In the genomic region with DNA sequence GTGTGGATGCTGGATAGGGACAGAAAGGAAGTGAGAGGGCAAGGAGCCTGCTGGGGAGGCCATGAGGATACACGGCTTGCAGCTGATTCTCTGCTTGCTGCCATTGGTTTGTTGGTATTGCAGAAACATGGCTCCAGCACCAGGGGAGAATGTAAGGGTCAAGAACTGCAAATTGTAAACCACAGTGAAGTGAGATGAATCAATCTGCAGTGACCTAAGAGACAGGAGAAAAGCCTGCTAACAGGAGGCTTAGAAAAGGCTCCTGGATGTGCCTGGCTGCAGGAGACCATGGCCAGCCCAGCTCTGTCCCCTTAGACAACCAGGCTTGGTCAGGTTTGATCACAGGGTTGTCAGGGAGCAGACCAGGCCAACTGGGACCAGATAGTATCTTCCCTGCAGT, we compare ENCODE assay signal across 20 cellular contexts.
DNase-seq lines count a peak whose midpoint lies in the region; ATAC-seq, FAIRE-seq and TF ChIP-seq lines count a peak whose summit lies in the region.
"Had no signal": no experiment of that assay in that cellular context is flagged by ENCODE, and none has a peak within 500 bp of the region (broad histone marks: within the 10 kb centered on the region; RNA-seq: fewer than 3 reads in every experiment).

No MANE protein-coding gene starts in this region.

- H3K36me3 ChIP-seq in IMR-90 (ENCODE audit: control insufficient read depth, insufficient read depth, low read length) (no peaks in the 10 kb centered on the region), bronchial epithelial cell (ENCODE audit: control insufficient read depth, insufficient read depth, low read length) (no peaks in the 10 kb centered on the region)

- H3K9me1 ChIP-seq in IMR-90 (ENCODE audit: insufficient read depth, low read length) = peaks cover 5% of the 10 kb centered on the region; the same call in 1 of the 2 replicates

- no TSS peak for BruUV-seq in IMR-90 (replicated peaks; lab: Mats Ljungman, UMichigan)

- no peaks in the 10 kb centered on the region for H3K36me3 Mint-ChIP-seq in nephron progenitor cell (ENCODE audit: low read depth)
- no peaks in the 10 kb centered on the region for H3K36me3 Mint-ChIP-seq in endothelial cell (ENCODE audit: low read depth, unreplicated experiment)
- H3K36me3 Mint-ChIP-seq: CD4-positive, alpha-beta memory T cell had no signal

- CTCF ChIA-PET in IMR-90 (lab: Yijun Ruan, JAX) = no interaction called here

- peak overlapping the region; percentile 68 for H2AFZ ChIP-seq in IMR-90 (replicated peaks; ENCODE audit: low read length, poor library complexity)
- H2AFZ ChIP-seq: GM23338 had no signal

- H4K91ac ChIP-seq in IMR-90 (ENCODE audit: insufficient read depth, low read depth, low read length) = peak overlapping the region; percentile 23

- H3K4me1 Mint-ChIP-seq in nephron progenitor cell = peaks cover 50% of the 10 kb centered on the region
- peaks cover 16% of the 10 kb centered on the region for H3K4me1 Mint-ChIP-seq in endothelial cell (ENCODE audit: unreplicated experiment)
- H3K4me1 Mint-ChIP-seq: CD4-positive, alpha-beta memory T cell had no signal

- peak overlapping the region; percentile 81 for H3K23ac ChIP-seq in IMR-90 (ENCODE audit: low read depth, low read length)

- peak overlapping the region; percentile 2 for H3K14ac ChIP-seq in IMR-90 (replicated peaks; ENCODE audit: low read depth, low read length)

- H3K18ac ChIP-seq in IMR-90 (ENCODE audit: low read depth, low read length) = no peak overlapping the region

- H3K9me3 ChIP-seq in IMR-90 (ENCODE audit: control insufficient read depth, insufficient read depth, low read length) = no peaks in the 10 kb centered on the region
- no peaks in the 10 kb centered on the region for H3K9me3 ChIP-seq in right cardiac atrium (ENCODE audit: control insufficient read depth, low read length)

- FAIRE-seq in bronchial epithelial cell (lab: Jason Lieb, UNC) = peak; percentile 62
- FAIRE-seq: GM12878, GM18507 had no signal

- H2BK120ac ChIP-seq in IMR-90 (ENCODE audit: low read depth, low read length) = peak overlapping the region; percentile 71

- no peak overlapping the region for H3K4me2 ChIP-seq in IMR-90 (ENCODE audit: low read depth, low read length)
- H3K4me2 ChIP-seq: GM23338 had no signal

- no peak overlapping the region for H2BK15ac ChIP-seq in IMR-90 (ENCODE audit: low read depth, low read length)

- DNase-seq in IMR-90 (peak; percentile 22), bronchial epithelial cell (ENCODE audit: low read depth) (no peak), nephron progenitor cell (no peak), EL (no peak), right cardiac atrium (no peak), GM19240 (ENCODE audit: insufficient read length, low spot score) (no peak), endothelial cell (ENCODE audit: low spot score) (no peak)
- DNase-seq: C1 segment of cervical spinal cord; Calu3; CD4-positive, alpha-beta memory T cell; COR-L47; DMS53; DND-41; GDM1; H9; HFFc6 had no signal

- H3K4me3 ChIP-seq in IMR-90 (ENCODE audit: insufficient read depth, low read depth, low read length) (no peak overlapping the region), bronchial epithelial cell (ENCODE audit: low read depth, low read length) (no peak overlapping the region), right cardiac atrium (ENCODE audit: low read length) (no peak overlapping the region)
- H3K4me3 ChIP-seq: GM12878, GM23338 had no signal

- no peak overlapping the region for H3K9ac ChIP-seq in IMR-90 (ENCODE audit: low read depth, low read length)

- H3K27ac Mint-ChIP-seq in nephron progenitor cell = peak overlapping the region; percentile 38
- H3K27ac Mint-ChIP-seq in endothelial cell (ENCODE audit: unreplicated experiment) = no peak overlapping the region
- H3K27ac Mint-ChIP-seq: CD4-positive, alpha-beta memory T cell; GM23338; H9; HFFc6 had no signal

- H2AK9ac ChIP-seq in IMR-90 (replicated peaks; ENCODE audit: low read depth, low read length, poor library complexity) = peak overlapping the region; percentile 35

- no peak overlapping the region for H3K56ac ChIP-seq in IMR-90 (ENCODE audit: extremely low read depth, insufficient read depth, low read length)

- H2BK5ac ChIP-seq in IMR-90 (ENCODE audit: low read depth, low read length, poor library complexity, severe bottlenecking) = no peak overlapping the region

- H3K27me3 Mint-ChIP-seq in nephron progenitor cell (ENCODE audit: low read depth, poor library complexity) (peaks cover 11% of the 10 kb centered on the region), endothelial cell (ENCODE audit: unreplicated experiment) (peaks cover 3% of the 10 kb centered on the region)
- H3K27me3 Mint-ChIP-seq: CD4-positive, alpha-beta memory T cell had no signal

- peak overlapping the region; percentile 5; the same call in 1 of the 2 replicates for H2BK20ac ChIP-seq in IMR-90 (ENCODE audit: low read depth, low read length)

- H4K20me1 ChIP-seq in IMR-90 (ENCODE audit: insufficient read depth, low read length) = no peaks in the 10 kb centered on the region

- peak overlapping the region; percentile 76 for H3K4ac ChIP-seq in IMR-90 (ENCODE audit: low read depth, low read length)

- no peak overlapping the region for H2AK5ac ChIP-seq in IMR-90 (ENCODE audit: low read depth, low read length)

- POLR2A ChIA-PET in IMR-90 (lab: Charles Lee; ENCODE audit: unreplicated experiment) = no interaction called here

- H3K4me3 Mint-ChIP-seq in nephron progenitor cell (no peak overlapping the region), endothelial cell (ENCODE audit: unreplicated experiment) (no peak overlapping the region)
- H3K4me3 Mint-ChIP-seq: CD4-positive, alpha-beta memory T cell; GM23338; H9; HFFc6 had no signal

- H3K9me3 Mint-ChIP-seq in nephron progenitor cell (no peaks in the 10 kb centered on the region), endothelial cell (ENCODE audit: unreplicated experiment) (no peaks in the 10 kb centered on the region)
- H3K9me3 Mint-ChIP-seq: GM23338 had no signal

- intact Hi-C loops in IMR-90 (cut with micrococcal nuclease) (no loop called here), right cardiac atrium (cut with DNase I) (no loop called here)

- dilution Hi-C loops in IMR-90 (cut with HindIII; ENCODE audit: low sequenced_read_pairs, unreplicated experiment) = no loop called here

- H4K5ac ChIP-seq in IMR-90 (ENCODE audit: low read depth, low read length) = no peak overlapping the region

- TF ChIP-seq RAD21 in IMR-90 (IDR thresholded peaks at IDR 0.05; ENCODE audit: low read length) = no peak

- peak overlapping the region in 1 of 2 experiments; percentile 64; a peak in 2 of 4 replicates for H4K8ac ChIP-seq in IMR-90 (ENCODE audit: low read depth in 2 of 2, low read length in 2 of 2)

- H3K4me1 ChIP-seq in IMR-90 (ENCODE audit: control insufficient read depth, insufficient read depth, low read length) = peaks cover 7% of the 10 kb centered on the region; the same call in 1 of the 2 replicates
- no peaks in the 10 kb centered on the region for H3K4me1 ChIP-seq in right cardiac atrium (ENCODE audit: control insufficient read depth, insufficient read depth, low read length)

- ATAC-seq in IMR-90 (ENCODE audit: low read depth) = peak; percentile 77
- ATAC-seq in right cardiac atrium = no peak
- ATAC-seq: GM12878, GM23338, HCT116 had no signal

- no peak for TF ChIP-seq POLR2A in IMR-90 (IDR thresholded peaks at IDR 0.05; ENCODE audit: low read depth, low read length)

- H3K27ac ChIP-seq in IMR-90 (ENCODE audit: insufficient read depth, low read length) (no peak overlapping the region), right cardiac atrium (ENCODE audit: low read length) (no peak overlapping the region)

- H3K27me3 ChIP-seq in IMR-90 (ENCODE audit: control insufficient read depth, insufficient read depth, low read length) (peaks cover 7% of the 10 kb centered on the region; the same call in 1 of the 2 replicates), bronchial epithelial cell (ENCODE audit: control insufficient read depth, insufficient read depth, low read length) (no peaks in the 10 kb centered on the region), right cardiac atrium (ENCODE audit: control insufficient read depth, insufficient read depth) (no peaks in the 10 kb centered on the region)

- in situ Hi-C loops in IMR-90 (cut with MboI; ENCODE audit: low sequenced_read_pairs) = no loop called here

- TF ChIP-seq CTCF in IMR-90 (conservative IDR thresholded peaks at IDR 0.05; ENCODE audit: low read depth, low read length) = no peak
- TF ChIP-seq CTCF in bronchial epithelial cell (IDR thresholded peaks at IDR 0.05; ENCODE audit: insufficient read depth, low read length, severe bottlenecking) = no peak
- TF ChIP-seq CTCF in nephron progenitor cell (IDR thresholded peaks at IDR 0.05) = no peak
- TF ChIP-seq CTCF in endothelial cell (IDR thresholded peaks at IDR 0.05; ENCODE audit: unreplicated experiment) = no peak

- H3K79me1 ChIP-seq in IMR-90 (ENCODE audit: low read depth in 1 of 2, low read length in 2 of 2) = no peaks in the 10 kb centered on the region

- no CpG with 5 or more reads among the region's 1 CpG for WGBS in IMR-90 (ENCODE audit: extremely low coverage in 2 of 2, insufficient read length in 1 of 2), 2 experiments
- 85% methylated on average over 1 of the region's 1 CpG for WGBS in right cardiac atrium

TF ChIP-seq in IMR-90, 13 proteins besides CTCF, POLR2A, EP300 and RAD21:
- TF ChIP-seq ELK1 (IDR thresholded peaks at IDR 0.05; ENCODE audit: borderline replicate concordance, low read depth, low read length) = no peak
- TF ChIP-seq NFE2L2 (IDR thresholded peaks at IDR 0.05; ENCODE audit: low read depth, low read length) = no peak
- no peak for TF ChIP-seq SMC3 (IDR thresholded peaks at IDR 0.05; ENCODE audit: low read depth, low read length)
- no peak for TF ChIP-seq MXI1 (IDR thresholded peaks at IDR 0.05; ENCODE audit: borderline replicate concordance, low read depth, low read length)
- TF ChIP-seq RCOR1 (IDR thresholded peaks at IDR 0.05; ENCODE audit: insufficient replicate concordance, low read length) = no peak
- TF ChIP-seq RFX5 (IDR thresholded peaks at IDR 0.05; ENCODE audit: low read depth, low read length) = no peak
- TF ChIP-seq FOS (IDR thresholded peaks at IDR 0.05; ENCODE audit: low read depth, low read length) = no peak
- no peak for TF ChIP-seq MAZ (IDR thresholded peaks at IDR 0.05; ENCODE audit: borderline replicate concordance, low read depth, low read length)
- TF ChIP-seq MAFK (IDR thresholded peaks at IDR 0.05; ENCODE audit: low read depth, low read length) = no peak
- no peak for TF ChIP-seq CEBPB (IDR thresholded peaks at IDR 0.05; ENCODE audit: low read depth, low read length)
